In the genomic region with DNA sequence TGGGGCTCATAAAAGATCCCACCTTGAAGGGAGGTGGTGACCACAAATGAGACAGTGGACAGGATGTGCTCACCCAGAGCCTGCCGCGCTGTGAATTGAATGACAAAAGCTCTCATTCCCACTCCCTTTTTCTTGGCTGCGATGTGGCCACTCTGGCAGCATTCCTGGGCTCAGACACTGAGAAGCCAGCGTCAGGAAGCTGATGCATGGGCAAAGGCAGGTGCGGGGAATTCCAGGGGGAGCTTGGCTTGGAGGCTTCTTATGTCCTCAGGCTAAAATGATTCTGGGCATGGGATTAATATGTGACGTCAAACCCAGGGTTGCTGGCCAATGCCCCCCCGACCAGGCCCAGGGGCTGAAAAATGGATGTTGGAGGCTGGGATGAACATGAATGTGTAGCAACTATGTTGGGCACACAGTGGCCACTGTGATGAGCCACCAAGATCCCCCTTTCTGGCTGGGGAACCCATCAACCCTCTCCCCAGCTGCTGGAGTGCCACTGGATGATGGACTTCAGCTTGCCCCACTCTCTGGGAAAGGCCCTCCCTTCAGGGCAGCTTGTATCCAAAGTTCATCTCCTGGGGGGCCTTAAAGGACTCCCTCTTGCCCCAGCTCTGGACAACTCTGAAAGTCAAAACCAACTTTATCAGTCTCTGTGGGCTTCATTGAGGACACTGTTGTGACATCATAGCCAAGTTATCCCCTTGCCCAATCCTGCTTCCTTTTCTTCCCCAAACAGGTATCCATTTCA, we compare ENCODE assay signal across 18 cellular contexts. TPM values are rescaled to one million over a fixed set of nuclear protein-coding genes. Genes with fewer than 3 reads are reported as not detected.
DNase-seq lines count a peak whose midpoint lies in the region; ATAC-seq, FAIRE-seq and TF ChIP-seq lines count a peak whose summit lies in the region.
"Had no signal": no experiment of that assay in that cellular context is flagged by ENCODE, and none has a peak within 500 bp of the region (broad histone marks: within the 10 kb centered on the region; RNA-seq: fewer than 3 reads in every experiment).

No MANE protein-coding gene starts in this region.

- no peaks in the 10 kb centered on the region for H3K9me3 ChIP-seq in astrocyte (ENCODE audit: insufficient read depth, low read depth, low read length)
- H3K9me3 ChIP-seq: SJSA1 had no signal

- H3K9me3 Mint-ChIP-seq in astrocyte (ENCODE audit: unreplicated experiment): peaks cover 1% of the 10 kb centered on the region
- H3K9me3 Mint-ChIP-seq in stimulated activated effector memory CD8-positive, alpha-beta T cell treated with anti-CD3 and anti-CD28 coated beads, Interleukin-12 subunit alpha, Interleukin-12 subunit beta, amount 100 ng/mL, for 72 hours: no peaks in the 10 kb centered on the region
- H3K9me3 Mint-ChIP-seq: activated naive CD4-positive, alpha-beta T cell treated with anti-CD3 and anti-CD28 coated beads, Interleukin-2, amount 50 U/mL, for 72 hours had no signal

- peak overlapping the region; percentile 52 for H3K27ac ChIP-seq in astrocyte (ENCODE audit: low read depth, low read length)
- H3K27ac ChIP-seq: SJSA1 had no signal

- no peak overlapping the region for H3K27ac Mint-ChIP-seq in astrocyte (ENCODE audit: unreplicated experiment)
- H3K27ac Mint-ChIP-seq in stimulated activated effector memory CD8-positive, alpha-beta T cell treated with anti-CD3 and anti-CD28 coated beads, Interleukin-12 subunit alpha, Interleukin-12 subunit beta, amount 100 ng/mL, for 72 hours: no peak overlapping the region
- H3K27ac Mint-ChIP-seq: activated naive CD4-positive, alpha-beta T cell treated with anti-CD3 and anti-CD28 coated beads, Interleukin-2, amount 50 U/mL, for 72 hours had no signal

- H3K79me2 ChIP-seq in astrocyte (ENCODE audit: insufficient read depth, low read length): no peaks in the 10 kb centered on the region

- FAIRE-seq in astrocyte (lab: Jason Lieb, UNC): no peak

- H3K4me2 ChIP-seq in astrocyte (ENCODE audit: low read length): no peak overlapping the region

- H3K4me3 ChIP-seq in AG10803 (ENCODE audit: low read length) (no peak overlapping the region), astrocyte (ENCODE audit: insufficient read depth, low read depth, low read length) (no peak overlapping the region), fibroblast of the aortic adventitia (ENCODE audit: low read depth, low read length) (no peak overlapping the region)
- H3K4me3 ChIP-seq: SJSA1 had no signal

- H2AFZ ChIP-seq in astrocyte (ENCODE audit: low read depth, low read length): no peak overlapping the region

- H3K4me1 ChIP-seq in astrocyte (ENCODE audit: insufficient read depth, low read length): peaks cover 13% of the 10 kb centered on the region

- H3K36me3 ChIP-seq in astrocyte (ENCODE audit: insufficient read depth, low read length): no peaks in the 10 kb centered on the region
- H3K36me3 ChIP-seq: SJSA1 had no signal

- H3K27me3 ChIP-seq in astrocyte (ENCODE audit: insufficient read depth, low read length): no peaks in the 10 kb centered on the region
- H3K27me3 ChIP-seq: SJSA1 had no signal

- H3K27me3 Mint-ChIP-seq in astrocyte (ENCODE audit: low read depth, unreplicated experiment): peaks cover 2% of the 10 kb centered on the region

- H3K36me3 Mint-ChIP-seq in astrocyte (ENCODE audit: low read depth, unreplicated experiment): peaks cover 2% of the 10 kb centered on the region
- peaks cover 6% of the 10 kb centered on the region for H3K36me3 Mint-ChIP-seq in stimulated activated effector memory CD8-positive, alpha-beta T cell treated with anti-CD3 and anti-CD28 coated beads, Interleukin-12 subunit alpha, Interleukin-12 subunit beta, amount 100 ng/mL, for 72 hours
- H3K36me3 Mint-ChIP-seq: activated naive CD4-positive, alpha-beta T cell treated with anti-CD3 and anti-CD28 coated beads, Interleukin-2, amount 50 U/mL, for 72 hours had no signal

- no peak for TF ChIP-seq CTCF in AG10803 (conservative IDR thresholded peaks at IDR 0.05; ENCODE audit: low read length)
- TF ChIP-seq CTCF in astrocyte (IDR thresholded peaks at IDR 0.05; ENCODE audit: insufficient read depth, low read depth, low read length): no peak
- TF ChIP-seq CTCF in fibroblast of the aortic adventitia (IDR thresholded peaks at IDR 0.05; ENCODE audit: insufficient read depth, low read length): no peak

- DNase-seq in AG10803 (ENCODE audit: low read depth) (peak; percentile 67), M059J (ENCODE audit: low read depth) (peak; percentile 95), astrocyte (ENCODE audit: low read depth) (peak; percentile 76), fibroblast of the aortic adventitia (ENCODE audit: low read depth) (peak; percentile 84), HuH-7.5 (ENCODE audit: low spot score) (no peak), T-helper 2 cell (no peak)
- no peak for DNase-seq in stimulated activated effector memory CD8-positive, alpha-beta T cell treated with anti-CD3 and anti-CD28 coated beads, Interleukin-12 subunit alpha, Interleukin-12 subunit beta, amount 100 ng/mL, for 72 hours (ENCODE audit: low spot score in 2 of 2)
- DNase-seq: ACHN; activated CD4-positive, CD25-positive, alpha-beta regulatory T cell; Calu3; KBM-7; NCI-H187 treated with DMSO at 0.1 percent for 48 hours; stimulated activated CD4-positive, alpha-beta T cell treated with anti-CD3 and anti-CD28 coated beads, Interleukin-1b, Interleukin-23, amount 100 ng/mL, for 48 hours; trophoblast cell had no signal

- H4K20me1 ChIP-seq in astrocyte (ENCODE audit: insufficient read depth, low read length): no peaks in the 10 kb centered on the region

- H3K4me1 Mint-ChIP-seq in astrocyte (ENCODE audit: low read depth, unreplicated experiment): peaks cover 6% of the 10 kb centered on the region
- H3K4me1 Mint-ChIP-seq in stimulated activated effector memory CD8-positive, alpha-beta T cell treated with anti-CD3 and anti-CD28 coated beads, Interleukin-12 subunit alpha, Interleukin-12 subunit beta, amount 100 ng/mL, for 72 hours: peaks cover 6% of the 10 kb centered on the region

- no peak overlapping the region for H3K9ac ChIP-seq in astrocyte (ENCODE audit: low read length)

- no peak overlapping the region for H3K4me3 Mint-ChIP-seq in astrocyte (ENCODE audit: unreplicated experiment)
- H3K4me3 Mint-ChIP-seq in stimulated activated effector memory CD8-positive, alpha-beta T cell treated with anti-CD3 and anti-CD28 coated beads, Interleukin-12 subunit alpha, Interleukin-12 subunit beta, amount 100 ng/mL, for 72 hours: no peak overlapping the region

- ATAC-seq in stimulated activated effector memory CD8-positive, alpha-beta T cell treated with anti-CD3 and anti-CD28 coated beads, Interleukin-12 subunit alpha, Interleukin-12 subunit beta, amount 100 ng/mL, for 72 hours: no peak
- ATAC-seq in HG02840 (IDR thresholded peaks at IDR 0.05; ENCODE audit: low FRiP score, unreplicated experiment): no peak
- ATAC-seq: activated naive CD4-positive, alpha-beta T cell treated with anti-CD3 and anti-CD28 coated beads, Interleukin-2, amount 50 U/mL, for 72 hours had no signal

RNA-seq across cellular contexts. Expression of gene RAB42, which starts 2.8 kb away (rescaled TPM):
- 2.0 and 3.2 TPM in 2 replicates for total RNA-seq in M059J (2014; rRNA removed; shearing (Covaris generic))
- total RNA-seq in astrocyte (1.2 and 2.1 TPM in 2 replicates), fibroblast of the aortic adventitia (ENCODE audit: low replicate concordance) (1.6 and 3.4 TPM in 2 replicates)

RNA-seq across cellular contexts. Expression of gene TRNAU1AP, which starts 42.0 kb away (rescaled TPM):
- 24.0 and 32.6 TPM in 2 replicates for total RNA-seq in M059J (2014; rRNA removed; shearing (Covaris generic))
- total RNA-seq in astrocyte: 20.5 and 21.7 TPM in 2 replicates
- total RNA-seq in fibroblast of the aortic adventitia (ENCODE audit: low replicate concordance): 18.8 and 29.7 TPM in 2 replicates

RNA-seq across cellular contexts. Expression of gene TAF12, which starts 48.0 kb away (rescaled TPM):
- total RNA-seq in M059J (2014; rRNA removed; shearing (Covaris generic)): 41.4 and 49.3 TPM in 2 replicates
- total RNA-seq in astrocyte (25.9 and 26.8 TPM in 2 replicates), fibroblast of the aortic adventitia (ENCODE audit: low replicate concordance) (26.2 and 36.0 TPM in 2 replicates)

RNA-seq across cellular contexts. Expression of gene RNU11, which starts 53.6 kb away (rescaled TPM):
- total RNA-seq in M059J (2014; rRNA removed; shearing (Covaris generic)): not detected in 2 replicates
- not detected in 2 replicates for total RNA-seq in astrocyte
- not detected in 2 replicates for total RNA-seq in fibroblast of the aortic adventitia (ENCODE audit: low replicate concordance)
- total RNA-seq: activated naive CD4-positive, alpha-beta T cell treated with anti-CD3 and anti-CD28 coated beads, Interleukin-2, amount 50 U/mL, for 72 hours; Calu3; posterior vena cava; SJSA1 had no signal

Comparison
In these comparisons a context has a peak if more than half of its experiments do, and no peak if none do; other contexts are left out.
1. DNase-seq: peak in AG10803 (single experiment), M059J (single experiment), astrocyte (single experiment) and fibroblast of the aortic adventitia (single experiment); none in HuH-7.5 (single experiment), T-helper 2 cell (0 of 5) and stimulated activated effector memory CD8-positive, alpha-beta T cell treated with anti-CD3 and anti-CD28 coated beads, Interleukin-12 subunit alpha, Interleukin-12 subunit beta, amount 100 ng/mL, for 72 hours (0 of 2).